Comparison of ENCODE assay signal across 8 cellular contexts in genomic region chr1:178725603-178726517, GRCh38. TPM values are rescaled to one million over a fixed set of nuclear protein-coding genes. Genes with fewer than 3 reads are reported as not detected.
DNase-seq lines count a peak whose midpoint lies in the region; ATAC-seq, FAIRE-seq and TF ChIP-seq lines count a peak whose summit lies in the region.

No MANE protein-coding gene starts in this region.

- FAIRE-seq in frontal cortex (lab: Jason Lieb, UNC) = no peak

- H3K36me3 ChIP-seq in neuron (ENCODE audit: insufficient read depth, low read length) (no peaks in the 10 kb centered on the region), thyroid gland (no peaks in the 10 kb centered on the region)

- TF ChIP-seq POLR2A in thyroid gland (IDR thresholded peaks at IDR 0.05) = peak in 1 of 2 donors; percentile 73

- peaks cover 18% of the 10 kb centered on the region for H3K36me3 Mint-ChIP-seq in IgD-negative memory B cell
- H3K36me3 Mint-ChIP-seq in activated naive CD4-positive, alpha-beta T cell treated with anti-CD3 and anti-CD28 coated beads, Interleukin-2, amount 10 ng/mL, durations not matched to agents 7 days and 5 days = no peaks in the 10 kb centered on the region

- H3K27me3 ChIP-seq in neuron (ENCODE audit: insufficient read depth, low read length) (no peaks in the 10 kb centered on the region), thyroid gland (no peaks in the 10 kb centered on the region)

- H2AFZ ChIP-seq in neuron (ENCODE audit: low read depth, low read length) = peak overlapping the region; percentile 98

- intact Hi-C loops in thyroid gland (cut with DNase I) = no loop called here

- peaks cover 18 to 29% (median 22%) of the 10 kb centered on the region in 3 donors for H3K4me1 Mint-ChIP-seq in IgD-negative memory B cell
- peaks cover 12% of the 10 kb centered on the region for H3K4me1 Mint-ChIP-seq in activated naive CD4-positive, alpha-beta T cell treated with anti-CD3 and anti-CD28 coated beads, Interleukin-2, amount 10 ng/mL, durations not matched to agents 7 days and 5 days

- 0 to 2% methylated on average over 20 to 23 of the region's 76 CpGs for WGBS in thyroid gland, 2 donors

- H3K27ac ChIP-seq in RWPE1 = peak overlapping the region; percentile 81
- H3K27ac ChIP-seq in thyroid gland = peak overlapping the region; percentile 83 to 94 (median 86)

- CTCF ChIA-PET in RWPE1 (lab: Yijun Ruan, JAX) = interaction anchor here (1.6 kb wide), 1 partner anchor 183 kb away, joined by 4 read pairs; no protein-coding TSS in a partner anchor
- CTCF ChIA-PET in activated naive CD4-positive, alpha-beta T cell treated with anti-CD3 and anti-CD28 coated beads, Interleukin-2, amount 10 ng/mL, durations not matched to agents 7 days and 5 days (lab: Charles Lee) = interaction anchor here (0.7 to 2.0 kb wide), 3 partner anchors 13 to 42 kb away, joined by 3 to 6 read pairs (median 3); no protein-coding TSS in a partner anchor

- H3K9me3 ChIP-seq in neuron (ENCODE audit: low read length) (peaks cover 5% of the 10 kb centered on the region), thyroid gland (no peaks in the 10 kb centered on the region)

- peak; percentile 65 for ATAC-seq in GM21619 (IDR thresholded peaks at IDR 0.05; ENCODE audit: unreplicated experiment)

- H3K4me1 ChIP-seq in neuron (ENCODE audit: insufficient read depth, low read length) = peaks cover 23% of the 10 kb centered on the region
- H3K4me1 ChIP-seq in thyroid gland = peaks cover 5 to 6% of the 10 kb centered on the region in 2 donors

- H3K27me3 Mint-ChIP-seq in IgD-negative memory B cell = no peaks in the 10 kb centered on the region
- H3K27me3 Mint-ChIP-seq in activated naive CD4-positive, alpha-beta T cell treated with anti-CD3 and anti-CD28 coated beads, Interleukin-2, amount 10 ng/mL, durations not matched to agents 7 days and 5 days = peaks cover 12% of the 10 kb centered on the region

- no peak for TF ChIP-seq CTCF in RWPE1 (conservative IDR thresholded peaks at IDR 0.05; ENCODE audit: low read depth)
- no peak for TF ChIP-seq CTCF in thyroid gland (IDR thresholded peaks at IDR 0.05)

- POLR2A ChIA-PET in RWPE1 (lab: Yijun Ruan, JAX; ENCODE audit: low non-redundant PET) = interaction anchor here (0.6 kb wide), 1 partner anchor 90 kb away, joined by 4 read pairs; no protein-coding TSS in a partner anchor

- H3K27ac Mint-ChIP-seq in IgD-negative memory B cell = peak overlapping the region; percentile 87 to 97 (median 97)
- peak overlapping the region; percentile 80 for H3K27ac Mint-ChIP-seq in activated naive CD4-positive, alpha-beta T cell treated with anti-CD3 and anti-CD28 coated beads, Interleukin-2, amount 10 ng/mL, durations not matched to agents 7 days and 5 days

- peak; percentile 92 for DNase-seq in DMS53 treated with DMSO at 0.1 percent for 48 hours (lab: John Stamatoyannopoulos, UW; ENCODE audit: unreplicated experiment)
- peak; percentile 75 for DNase-seq in RWPE1 (ENCODE audit: low spot score)
- DNase-seq in activated naive CD4-positive, alpha-beta T cell treated with anti-CD3 and anti-CD28 coated beads, Interleukin-2, amount 10 ng/mL, durations not matched to agents 7 days and 5 days = peak; percentile 78
- DNase-seq in frontal cortex (ENCODE audit: low spot score in 2 of 2) = peak; percentile 54 to 58
- peak; percentile 83 to 84 for DNase-seq in thyroid gland

- H3K4me3 ChIP-seq in neuron (ENCODE audit: low read length) (peak overlapping the region; percentile 91), thyroid gland (replicated peaks in 1 of 3) (peak overlapping the region; percentile 28 to 85 (median 81))

- no peaks in the 10 kb centered on the region for H3K9me3 Mint-ChIP-seq in IgD-negative memory B cell
- H3K9me3 Mint-ChIP-seq in activated naive CD4-positive, alpha-beta T cell treated with anti-CD3 and anti-CD28 coated beads, Interleukin-2, amount 10 ng/mL, durations not matched to agents 7 days and 5 days = no peaks in the 10 kb centered on the region

- H3K4me3 Mint-ChIP-seq in IgD-negative memory B cell = peak overlapping the region; percentile 91 to 97 (median 94)
- H3K4me3 Mint-ChIP-seq in activated naive CD4-positive, alpha-beta T cell treated with anti-CD3 and anti-CD28 coated beads, Interleukin-2, amount 10 ng/mL, durations not matched to agents 7 days and 5 days = peak overlapping the region; percentile 76

RNA-seq across cellular contexts. Expression of gene RALGPS2, which starts 0.8 kb away (rescaled TPM):
- 257 TPM for polyA plus RNA-seq in IgD-negative memory B cell
- total RNA-seq in frontal cortex (64.8 TPM), thyroid gland (10 to 100 TPM; 15.3 to 31.4 (median 17.7) TPM)

Comparison
In these comparisons a context has a peak if more than half of its experiments do, and no peak if none do; other contexts are left out.
1. Peak in every context shown above with its lines: DNase-seq, ATAC-seq, H3K4me3 ChIP-seq and H3K27ac ChIP-seq.